In the genomic region with DNA sequence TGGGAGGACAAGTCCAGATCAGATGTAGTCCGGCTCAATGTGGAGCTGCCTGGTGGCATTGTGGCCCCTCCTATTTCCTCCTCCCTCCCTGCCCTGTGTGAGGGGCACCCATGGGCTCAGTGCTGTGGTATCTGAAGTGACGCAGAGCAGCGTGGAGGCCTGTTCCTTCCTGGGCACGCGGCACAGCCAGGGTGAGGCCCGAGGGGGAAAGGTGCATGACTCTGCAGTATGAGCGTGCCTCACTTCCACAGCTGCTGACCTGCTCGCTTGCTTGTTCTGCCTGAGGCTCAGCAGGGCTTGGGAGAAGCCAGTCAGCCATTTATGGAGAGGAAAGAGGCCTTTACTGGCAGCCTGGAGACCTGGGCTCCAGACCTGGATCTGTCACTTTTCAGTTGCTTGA, we compare ENCODE assay signal across 16 cellular contexts. TPM values are rescaled to one million over a fixed set of nuclear protein-coding genes. Genes with fewer than 3 reads are reported as not detected.
DNase-seq lines count a peak whose midpoint lies in the region; ATAC-seq and TF ChIP-seq lines count a peak whose summit lies in the region.
"Had no signal": no experiment of that assay in that cellular context is flagged by ENCODE, and none has a peak within 500 bp of the region (broad histone marks: within the 10 kb centered on the region; RNA-seq: fewer than 3 reads in every experiment).

No MANE protein-coding gene starts in this region.

- in situ Hi-C loops in transverse colon (cut with MboI; ENCODE audit: low pct_ligation_motif_present in 1 of 4, low pct_unique_long_range_greater_than_20kb in 1 of 4, low sequenced_read_pairs in 3 of 4): no loop called here
- in situ Hi-C loops in KBM-7 (cut with MboI; ENCODE audit: low pct_unique_long_range_greater_than_20kb, low sequenced_read_pairs): no loop called here
- in situ Hi-C loops in GM13977 (cut with MboI; ENCODE audit: low pct_unique_long_range_greater_than_20kb, low sequenced_read_pairs, unreplicated experiment): no loop called here

- TF ChIP-seq POLR2A in breast epithelium (IDR thresholded peaks at IDR 0.05) (no peak), transverse colon (IDR thresholded peaks at IDR 0.05) (no peak)

- no TSS peak for BruUV-seq in MCF 10A (replicated peaks; lab: Mats Ljungman, UMichigan)

- TF ChIP-seq CTCF in breast epithelium (IDR thresholded peaks at IDR 0.05): no peak
- TF ChIP-seq CTCF in MCF 10A (IDR thresholded peaks at IDR 0.05; ENCODE audit: unreplicated experiment): no peak
- TF ChIP-seq CTCF in transverse colon (IDR thresholded peaks at IDR 0.05): no peak
- TF ChIP-seq CTCF in GM20000 (IDR thresholded peaks at IDR 0.05; ENCODE audit: extremely low read depth, missing control alignments): no peak
- no peak for TF ChIP-seq CTCF in GM13977 (IDR thresholded peaks at IDR 0.05; ENCODE audit: extremely low read depth, insufficient read depth, missing control alignments)

- H3K27me3 Mint-ChIP-seq in MCF 10A (ENCODE audit: insufficient read depth, unreplicated experiment) (no peaks in the 10 kb centered on the region), T-helper 17 cell (peaks cover 45% of the 10 kb centered on the region)

- TF ChIP-seq EP300 in transverse colon (IDR thresholded peaks at IDR 0.05; ENCODE audit: low read depth): no peak

- 44% methylated on average over 8 of the region's 8 CpGs; no CpG with 5 or more reads in 1 of the 2 donors for WGBS in transverse colon (ENCODE audit: low coverage in 1 of 2), 2 donors

- CTCF ChIA-PET in MCF 10A (lab: Yijun Ruan, JAX): interaction anchor here (1.0 to 2.6 kb wide), 2 partner anchors 18 to 55 kb away, joined by 3 to 15 read pairs; no protein-coding TSS in a partner anchor

- H3K4me3 Mint-ChIP-seq in MCF 10A (ENCODE audit: unreplicated experiment): no peak overlapping the region
- no peak overlapping the region for H3K4me3 Mint-ChIP-seq in T-helper 17 cell

- H3K9me3 Mint-ChIP-seq in MCF 10A (ENCODE audit: unreplicated experiment): no peaks in the 10 kb centered on the region

- H3K27ac ChIP-seq in breast epithelium: peak overlapping the region; percentile 68 to 91
- peak overlapping the region; percentile 55 to 68 (median 62) for H3K27ac ChIP-seq in transverse colon
- H3K27ac ChIP-seq: heart right ventricle, right lobe of liver, SJCRH30 had no signal

- H3K27ac Mint-ChIP-seq in MCF 10A (ENCODE audit: low read depth, unreplicated experiment): no peak overlapping the region
- no peak overlapping the region for H3K27ac Mint-ChIP-seq in T-helper 17 cell

- H3K4me1 ChIP-seq in breast epithelium (peaks cover 12 to 32% of the 10 kb centered on the region in 2 donors), transverse colon (peaks cover under 1 to 40% (median 23%) of the 10 kb centered on the region in 4 donors)
- H3K4me1 ChIP-seq: SJCRH30 had no signal

- H3K36me3 Mint-ChIP-seq in MCF 10A (ENCODE audit: insufficient read depth, unreplicated experiment): no peaks in the 10 kb centered on the region
- H3K36me3 Mint-ChIP-seq in T-helper 17 cell (ENCODE audit: low read depth): no peaks in the 10 kb centered on the region

- H3K4me3 ChIP-seq in breast epithelium: no peak overlapping the region
- no peak overlapping the region for H3K4me3 ChIP-seq in transverse colon
- H3K4me3 ChIP-seq: heart right ventricle, right lobe of liver, SJCRH30 had no signal

- H3K27me3 ChIP-seq in breast epithelium: no peaks in the 10 kb centered on the region
- H3K27me3 ChIP-seq in transverse colon: no peaks in the 10 kb centered on the region
- H3K27me3 ChIP-seq: heart right ventricle, right lobe of liver, SJCRH30 had no signal

- intact Hi-C loops in breast epithelium (cut with DNase I; ENCODE audit: low total_unique reads): no loop called here
- intact Hi-C loops in MCF 10A (cut with micrococcal nuclease): no loop called here
- intact Hi-C loops in transverse colon (cut with DNase I; ENCODE audit: low total_unique reads): no loop called here

- POLR2A ChIA-PET in MCF 10A (lab: Yijun Ruan, JAX): no interaction called here

- DNase-seq in breast epithelium (ENCODE audit: low spot score in 2 of 2) (peak; percentile 60 to 75), MCF 10A (ENCODE audit: unreplicated experiment) (no peak), T-helper 17 cell (no peak), kidney tubule cell (ENCODE audit: low spot score) (peak; percentile 69), transverse colon (peak; percentile 58), KBM-7 (no peak), GM20000 (ENCODE audit: low spot score) (no peak), GM13977 (ENCODE audit: low spot score) (no peak)
- DNase-seq: heart right ventricle; NK-92 treated with Interleukin-12 subunit alpha and Interleukin-12 subunit beta, amount 100 ng/mL, for 24 hours; right lobe of liver; SJCRH30 had no signal

- H3K36me3 ChIP-seq in breast epithelium: no peaks in the 10 kb centered on the region
- H3K36me3 ChIP-seq in transverse colon: no peaks in the 10 kb centered on the region
- H3K36me3 ChIP-seq: heart right ventricle, right lobe of liver, SJCRH30 had no signal

- H3K9me3 ChIP-seq in breast epithelium (no peaks in the 10 kb centered on the region), T-helper 17 cell (ENCODE audit: control insufficient read depth, low read length, poor library complexity, severe bottlenecking) (no peaks in the 10 kb centered on the region), transverse colon (no peaks in the 10 kb centered on the region)
- H3K9me3 ChIP-seq: heart right ventricle, right lobe of liver, SJCRH30 had no signal

- H3K4me1 Mint-ChIP-seq in MCF 10A (ENCODE audit: insufficient read depth, unreplicated experiment) (peaks cover 5% of the 10 kb centered on the region), T-helper 17 cell (peaks cover 4% of the 10 kb centered on the region)

- ATAC-seq in T-helper 17 cell: peak; percentile 27
- ATAC-seq: right lobe of liver had no signal

RNA-seq across cellular contexts. Expression of gene TMEM238L, which starts 11.7 kb away (rescaled TPM):
- total RNA-seq in breast epithelium (under 1 TPM in 1 of 3 donors, not detected in 2; 0.66 TPM), MCF 10A (2022) (not detected in 2 replicates), T-helper 17 cell (not detected), transverse colon (10 to 100 TPM; 34.4 to 66.5 (median 42.5) TPM)
- total RNA-seq: cerebellum, epithelial cell of proximal tubule, heart right ventricle, right lobe of liver, SJCRH30, subcutaneous adipose tissue had no signal

RNA-seq across cellular contexts. Expression of gene PIRT, which starts 45.7 kb away (rescaled TPM):
- under 1 TPM in 1 of 3 donors, not detected in 2; under 0.01 TPM for total RNA-seq in breast epithelium
- total RNA-seq in MCF 10A (2022): not detected in 2 replicates
- not detected for total RNA-seq in T-helper 17 cell
- total RNA-seq in transverse colon: 1 to 10 TPM in 3 of 4 donors, not detected in 1; 2.4 to 6.4 (median 2.5) TPM
- total RNA-seq: epithelial cell of proximal tubule, heart right ventricle, liver, right lobe of liver, SJCRH30, subcutaneous adipose tissue had no signal

Comparison
In these comparisons a context has a peak if more than half of its experiments do, and no peak if none do; other contexts are left out.
1. DNase-seq: peak in breast epithelium (2 of 2), kidney tubule cell (single experiment) and transverse colon (single experiment); none in MCF 10A (single experiment), T-helper 17 cell (0 of 3), KBM-7 (single experiment), GM20000 (single experiment) and GM13977 (single experiment).
2. RNA of gene TMEM238L, which starts 11.7 kb away (total RNA-seq): 34.4 to 66.5 TPM in transverse colon; 0.66 TPM in breast epithelium, not detected in MCF 10A and not detected in T-helper 17 cell; every median in the first group is over 10 times any median in the second.